In the genomic region with DNA sequence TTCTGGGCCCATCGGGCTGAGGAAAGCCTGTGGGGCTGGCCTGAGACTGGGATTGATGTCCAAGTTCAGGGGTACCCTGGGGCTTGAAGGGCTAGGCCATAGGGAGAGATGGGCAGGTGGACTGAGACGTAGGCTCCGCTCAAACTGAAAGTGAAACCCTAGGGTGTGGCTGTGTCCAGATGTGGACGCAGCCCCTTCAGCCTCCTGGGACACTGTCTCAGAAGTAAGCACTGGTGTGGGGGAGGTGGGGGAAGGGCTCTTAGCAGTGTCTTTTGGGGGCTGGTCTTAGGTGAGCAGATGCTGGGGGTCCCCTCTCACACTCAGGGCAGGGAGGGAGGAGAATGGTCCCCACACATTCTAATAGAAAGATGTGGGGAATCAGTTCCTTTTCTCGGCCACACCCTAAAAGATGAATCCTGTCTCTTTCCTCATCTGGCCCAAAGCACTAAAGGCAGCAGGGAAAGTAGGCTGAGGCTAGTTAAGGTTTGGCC, we compare ENCODE assay signal across 9 cellular contexts. TPM values are rescaled to one million over a fixed set of nuclear protein-coding genes. Genes with fewer than 3 reads are reported as not detected.
DNase-seq lines count a peak whose midpoint lies in the region; ATAC-seq and TF ChIP-seq lines count a peak whose summit lies in the region.
"Had no signal": no experiment of that assay in that cellular context is flagged by ENCODE, and none has a peak within 500 bp of the region (broad histone marks: within the 10 kb centered on the region; RNA-seq: fewer than 3 reads in every experiment).

No MANE protein-coding gene starts in this region.

- H4K12ac ChIP-seq in trophoblast cell (ENCODE audit: low read depth, low read length), result no peak overlapping the region

- H3K27me3 ChIP-seq in trophoblast cell (ENCODE audit: insufficient read depth, low read length), result peaks cover 17% of the 10 kb centered on the region
- peaks cover 5% of the 10 kb centered on the region for H3K27me3 ChIP-seq in ascending aorta
- H3K27me3 ChIP-seq: adrenal gland had no signal

- peak overlapping the region; percentile 77 for H3K27ac Mint-ChIP-seq in endothelial cell (ENCODE audit: unreplicated experiment)
- H3K27ac Mint-ChIP-seq in stimulated activated memory B cell treated with anti-CD40 and anti-IgM and Interleukin-4, amounts not matched to agents 10 μg/mL and 1 μg/mL and 100 μg/mL, for 72 hours, result peak overlapping the region; percentile 97

- intact Hi-C loops in ascending aorta (cut with DNase I), result no loop called here

- H3K4me2 ChIP-seq in trophoblast cell (ENCODE audit: low read length), result no peak overlapping the region

- no peak overlapping the region for H2BK12ac ChIP-seq in trophoblast cell (ENCODE audit: low read length)

- no peak overlapping the region for H3K4me3 Mint-ChIP-seq in endothelial cell (ENCODE audit: unreplicated experiment)
- H3K4me3 Mint-ChIP-seq in stimulated activated memory B cell treated with anti-CD40 and anti-IgM and Interleukin-4, amounts not matched to agents 10 μg/mL and 1 μg/mL and 100 μg/mL, for 72 hours, result peak overlapping the region; percentile 85

- H3K79me1 ChIP-seq in trophoblast cell (ENCODE audit: low read length), result no peaks in the 10 kb centered on the region

- no peak overlapping the region for H2BK5ac ChIP-seq in trophoblast cell (ENCODE audit: low read depth, low read length, poor library complexity)

- no peak overlapping the region for H3K9ac ChIP-seq in trophoblast cell (ENCODE audit: low read length)

- peaks cover 25% of the 10 kb centered on the region for H3K4me1 Mint-ChIP-seq in endothelial cell (ENCODE audit: unreplicated experiment)
- H3K4me1 Mint-ChIP-seq in stimulated activated memory B cell treated with anti-CD40 and anti-IgM and Interleukin-4, amounts not matched to agents 10 μg/mL and 1 μg/mL and 100 μg/mL, for 72 hours, result peaks cover 89% of the 10 kb centered on the region

- H3K36me3 ChIP-seq in trophoblast cell (ENCODE audit: control insufficient read depth in 1 of 2, insufficient read depth in 2 of 2, low read length in 2 of 2) (no peaks in the 10 kb centered on the region), ascending aorta (no peaks in the 10 kb centered on the region)
- H3K36me3 ChIP-seq: adrenal gland had no signal

- H3K4ac ChIP-seq in trophoblast cell (ENCODE audit: low read depth, low read length), result no peak overlapping the region

- no CpG with 5 or more reads among the region's 5 CpGs for WGBS in trophoblast cell (ENCODE audit: extremely low coverage, insufficient coverage, insufficient read length)

- no peak overlapping the region for H2AFZ ChIP-seq in trophoblast cell (ENCODE audit: insufficient read depth, low read length, poor library complexity)

- H3K9me3 Mint-ChIP-seq in endothelial cell (ENCODE audit: unreplicated experiment), result no peaks in the 10 kb centered on the region
- no peaks in the 10 kb centered on the region for H3K9me3 Mint-ChIP-seq in stimulated activated memory B cell treated with anti-CD40 and anti-IgM and Interleukin-4, amounts not matched to agents 10 μg/mL and 1 μg/mL and 100 μg/mL, for 72 hours

- no peak overlapping the region for H4K91ac ChIP-seq in trophoblast cell (ENCODE audit: low read depth, low read length)

- H3K27ac ChIP-seq in trophoblast cell (ENCODE audit: low read depth, low read length) (no peak overlapping the region), ascending aorta (peak overlapping the region in 1 of 2 donors; percentile 75)

- H3K9me3 ChIP-seq in trophoblast cell (ENCODE audit: insufficient read depth, low read depth, low read length) (peaks cover 3% of the 10 kb centered on the region), ascending aorta (no peaks in the 10 kb centered on the region)
- H3K9me3 ChIP-seq: adrenal gland had no signal

- DNase-seq in NOMO-1 treated with dmso at 0.1 percent for 144 hours (lab: John Stamatoyannopoulos, UW; ENCODE audit: unreplicated experiment), result peak; percentile 38
- DNase-seq in endothelial cell (ENCODE audit: low spot score), result no peak
- no peak for DNase-seq in trophoblast cell
- DNase-seq in DMS114 treated with DMSO at 0.1 percent for 48 hours (lab: John Stamatoyannopoulos, UW; ENCODE audit: unreplicated experiment), result no peak
- DNase-seq in ascending aorta (ENCODE audit: low spot score in 2 of 2), result no peak

- H3K23ac ChIP-seq in trophoblast cell (ENCODE audit: low read length), result no peak overlapping the region

- H3K79me2 ChIP-seq in trophoblast cell (ENCODE audit: control insufficient read depth, insufficient read depth, low read length, poor library complexity), result no peaks in the 10 kb centered on the region

- H3K27me3 Mint-ChIP-seq in endothelial cell (ENCODE audit: unreplicated experiment), result peaks cover 8% of the 10 kb centered on the region
- no peaks in the 10 kb centered on the region for H3K27me3 Mint-ChIP-seq in stimulated activated memory B cell treated with anti-CD40 and anti-IgM and Interleukin-4, amounts not matched to agents 10 μg/mL and 1 μg/mL and 100 μg/mL, for 72 hours

- no peak overlapping the region for H3K18ac ChIP-seq in trophoblast cell (ENCODE audit: low read length)

- no peak overlapping the region for H4K8ac ChIP-seq in trophoblast cell (ENCODE audit: low read depth, low read length)

- no peak overlapping the region for H2AK5ac ChIP-seq in trophoblast cell (ENCODE audit: low read length)

- H3K4me3 ChIP-seq in trophoblast cell (ENCODE audit: low read depth, low read length) (no peak overlapping the region), ascending aorta (peak overlapping the region in 1 of 2 donors; percentile 3)
- H3K4me3 ChIP-seq: adrenal gland had no signal

- no peaks in the 10 kb centered on the region for H3K36me3 Mint-ChIP-seq in endothelial cell (ENCODE audit: low read depth, unreplicated experiment)
- H3K36me3 Mint-ChIP-seq in stimulated activated memory B cell treated with anti-CD40 and anti-IgM and Interleukin-4, amounts not matched to agents 10 μg/mL and 1 μg/mL and 100 μg/mL, for 72 hours, result peaks cover 13% of the 10 kb centered on the region

- no peak for TF ChIP-seq CTCF in endothelial cell (IDR thresholded peaks at IDR 0.05; ENCODE audit: unreplicated experiment)
- no peak for TF ChIP-seq CTCF in ascending aorta (IDR thresholded peaks at IDR 0.05)

- H3K4me1 ChIP-seq in trophoblast cell (ENCODE audit: control insufficient read depth in 1 of 2, insufficient read depth in 2 of 2, low read length in 2 of 2) (peaks cover 10 to 14% of the 10 kb centered on the region in 2 experiments), ascending aorta (peaks cover 1 to 4% of the 10 kb centered on the region in 2 donors)

- peak; percentile 18 for ATAC-seq in GM18907 (IDR thresholded peaks at IDR 0.05; ENCODE audit: unreplicated experiment)
- peak; percentile 14 for ATAC-seq in stimulated activated memory B cell treated with anti-CD40 and anti-IgM and Interleukin-4, amounts not matched to agents 10 μg/mL and 1 μg/mL and 100 μg/mL, for 72 hours
- ATAC-seq in GM18873 (IDR thresholded peaks at IDR 0.05; ENCODE audit: low FRiP score, unreplicated experiment), result no peak

- no peak overlapping the region for H2BK120ac ChIP-seq in trophoblast cell (ENCODE audit: insufficient read depth, low read length, poor library complexity)

- no peak overlapping the region for H3K14ac ChIP-seq in trophoblast cell (ENCODE audit: low read length)

RNA-seq across cellular contexts. Expression of gene FMNL1, which starts 5.5 kb away (rescaled TPM):
- 103 TPM for total RNA-seq in endothelial cell (ENCODE audit: unreplicated experiment)
- polyA plus RNA-seq in trophoblast cell (2013), result 2.4 and 2.8 TPM in 2 replicates
- total RNA-seq in ascending aorta, result 10.7 TPM

RNA-seq across cellular contexts. Expression of gene SPATA32, which starts 34.7 kb away (rescaled TPM):
- total RNA-seq in endothelial cell (ENCODE audit: unreplicated experiment), result not detected
- not detected in 2 replicates for polyA plus RNA-seq in trophoblast cell (2013)
- total RNA-seq in ascending aorta, result not detected
- polyA plus RNA-seq: adrenal gland had no signal
